In the genomic region with DNA sequence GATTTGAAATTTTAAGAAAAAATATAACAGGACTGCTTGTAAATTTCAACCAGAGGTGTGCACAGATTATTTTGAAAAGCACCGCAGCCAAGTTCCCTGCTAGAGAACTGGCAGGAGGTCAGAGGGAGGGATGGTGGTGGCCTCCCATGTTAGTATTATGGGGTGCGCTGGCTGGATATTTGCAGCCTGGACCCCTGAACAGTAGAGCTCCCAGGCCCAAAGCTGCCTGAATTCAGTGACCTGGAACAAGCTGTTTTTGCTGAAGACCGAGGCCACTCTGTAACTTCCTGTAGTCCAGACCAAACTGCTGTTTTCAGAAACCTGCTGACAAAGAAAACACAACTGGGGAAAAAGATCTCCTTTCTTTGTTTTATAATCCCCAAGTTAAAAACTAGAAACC, we compare ENCODE assay signal across 15 cellular contexts.
"Had no signal": no experiment of that assay in that cellular context is flagged by ENCODE, and none has a peak within 500 bp of the region (broad histone marks: within the 10 kb centered on the region; RNA-seq: fewer than 3 reads in every experiment).

No MANE protein-coding gene starts in this region.

- H3K36me3 Mint-ChIP-seq: activated CD4-positive, alpha-beta memory T cell treated with anti-CD3 and anti-CD28 coated beads for 36 hours had no signal

- DNase-seq: activated CD4-positive, alpha-beta memory T cell treated with anti-CD3 and anti-CD28 coated beads for 36 hours; activated CD4-positive, alpha-beta T cell treated with anti-CD3 and anti-CD28 coated beads for 1 hour; activated gamma-delta T cell; activated naive CD8-positive, alpha-beta T cell treated with anti-CD3 and anti-CD28 coated beads for 36 hours; activated T-cell treated with anti-CD3 and anti-CD28 coated beads, Interleukin-2, amount 50 U/mL, for 48 hours; hippocampal formation; naive thymus-derived CD8-positive, alpha-beta T cell; nucleus accumbens; psoas muscle; stimulated activated CD4-positive, alpha-beta T cell treated with anti-CD3 and anti-CD28 coated beads, Interleukin-2, amount 100 ng/mL, for 48 hours; stimulated activated CD8-positive, alpha-beta memory T cell treated with anti-CD3 and anti-CD28 coated beads, Interleukin-4, amount 100 ng/mL, for 48 hours; T-helper 9 cell had no signal

- H3K27ac Mint-ChIP-seq: activated CD4-positive, alpha-beta memory T cell treated with anti-CD3 and anti-CD28 coated beads for 36 hours; activated naive CD8-positive, alpha-beta T cell treated with anti-CD3 and anti-CD28 coated beads for 36 hours; naive thymus-derived CD8-positive, alpha-beta T cell had no signal

- H3K9me3 Mint-ChIP-seq: activated CD4-positive, alpha-beta memory T cell treated with anti-CD3 and anti-CD28 coated beads for 36 hours; activated naive CD8-positive, alpha-beta T cell treated with anti-CD3 and anti-CD28 coated beads for 36 hours; naive thymus-derived CD8-positive, alpha-beta T cell had no signal

- H3K9me3 ChIP-seq: breast epithelium, psoas muscle had no signal

- H3K4me3 Mint-ChIP-seq: activated CD4-positive, alpha-beta memory T cell treated with anti-CD3 and anti-CD28 coated beads for 36 hours; activated naive CD8-positive, alpha-beta T cell treated with anti-CD3 and anti-CD28 coated beads for 36 hours; naive thymus-derived CD8-positive, alpha-beta T cell had no signal

- H3K27me3 Mint-ChIP-seq: activated CD4-positive, alpha-beta memory T cell treated with anti-CD3 and anti-CD28 coated beads for 36 hours; activated naive CD8-positive, alpha-beta T cell treated with anti-CD3 and anti-CD28 coated beads for 36 hours had no signal

- H3K27ac ChIP-seq: breast epithelium, psoas muscle had no signal

- FAIRE-seq: endothelial cell of umbilical vein had no signal

- H3K4me3 ChIP-seq: breast epithelium, lung, psoas muscle had no signal

- H3K4me1 ChIP-seq: psoas muscle had no signal

- H3K27me3 ChIP-seq: breast epithelium had no signal

- H3K36me3 ChIP-seq: breast epithelium had no signal
